10 cellular contexts compared by ENCODE assay signal in genomic region chr2:105796791-105797190, GRCh38. TPM values are rescaled to one million over a fixed set of nuclear protein-coding genes. Genes with fewer than 3 reads are reported as not detected.
A peak's percentile ranks its signal among the peaks of the same experiment; 100 is the strongest.
DNase-seq lines count a peak whose midpoint lies in the region; ATAC-seq and TF ChIP-seq lines count a peak whose summit lies in the region.
"Had no signal": no experiment of that assay in that cellular context is flagged by ENCODE, and none has a peak within 500 bp of the region (broad histone marks: within the 10 kb centered on the region; RNA-seq: fewer than 3 reads in every experiment).

No MANE protein-coding gene starts in this region.

- peaks cover 0 to 3% of the 10 kb centered on the region in 2 donors for H3K27me3 Mint-ChIP-seq in CD8-positive, alpha-beta memory T cell

- peaks cover 35% of the 10 kb centered on the region for H4K20me1 ChIP-seq in IMR-90 (ENCODE audit: insufficient read depth, low read length)

- TF ChIP-seq RAD21 in IMR-90 (IDR thresholded peaks at IDR 0.05; ENCODE audit: low read length): no peak

- ATAC-seq in IMR-90 (ENCODE audit: low read depth) (0 out of 2 replicates have a peak, but pooled peaks have one; percentile 12), body of pancreas (no peak), GM21423 (IDR thresholded peaks at IDR 0.05; ENCODE audit: unreplicated experiment) (no peak), GM19463 (IDR thresholded peaks at IDR 0.05; ENCODE audit: unreplicated experiment) (no peak)

- no peak for TF ChIP-seq EP300 in sigmoid colon (IDR thresholded peaks at IDR 0.05)

- no peaks in the 10 kb centered on the region for H3K9me3 Mint-ChIP-seq in CD8-positive, alpha-beta memory T cell

- POLR2A ChIA-PET in CD8-positive, alpha-beta memory T cell (lab: Charles Lee): no interaction called here
- POLR2A ChIA-PET in IMR-90 (lab: Charles Lee; ENCODE audit: unreplicated experiment): no interaction called here

- H3K4me1 ChIP-seq in CD8-positive, alpha-beta memory T cell (ENCODE audit: insufficient read depth, low read length): peaks cover 97% of the 10 kb centered on the region
- peaks cover 16% of the 10 kb centered on the region for H3K4me1 ChIP-seq in IMR-90 (ENCODE audit: control insufficient read depth, insufficient read depth, low read length)
- H3K4me1 ChIP-seq in sigmoid colon: peaks cover 0 to 69% (median 42%) of the 10 kb centered on the region in 4 donors
- peaks cover 53% of the 10 kb centered on the region for H3K4me1 ChIP-seq in body of pancreas

- no peak for TF ChIP-seq CTCF in IMR-90 (conservative IDR thresholded peaks at IDR 0.05; ENCODE audit: low read depth, low read length)
- no peak for TF ChIP-seq CTCF in sigmoid colon (IDR thresholded peaks at IDR 0.05)
- TF ChIP-seq CTCF in body of pancreas (IDR thresholded peaks at IDR 0.05): no peak

- CTCF ChIA-PET in CD8-positive, alpha-beta memory T cell (lab: Charles Lee): interaction anchor here (1.4 to 6.0 kb wide), 2 partner anchors 9 to 137 kb away, joined by 3 to 25 read pairs; no protein-coding TSS in a partner anchor
- CTCF ChIA-PET in IMR-90 (lab: Yijun Ruan, JAX): no interaction called here

- peak overlapping the region; percentile 91 to 99 (median 94) for H3K27ac Mint-ChIP-seq in CD8-positive, alpha-beta memory T cell

- no peak overlapping the region for H3K18ac ChIP-seq in IMR-90 (ENCODE audit: low read depth, low read length)

- no peaks in the 10 kb centered on the region for H3K36me3 ChIP-seq in CD8-positive, alpha-beta memory T cell (ENCODE audit: insufficient read depth, low read length)
- H3K36me3 ChIP-seq in IMR-90 (ENCODE audit: control insufficient read depth, insufficient read depth, low read length) (no peaks in the 10 kb centered on the region), sigmoid colon (no peaks in the 10 kb centered on the region), body of pancreas (replicated peaks in 1 of 2; ENCODE audit: insufficient read depth in 1 of 2, low read depth in 2 of 2) (no peaks in the 10 kb centered on the region)

- peak overlapping the region; percentile 33 for H3K27ac ChIP-seq in CD8-positive, alpha-beta memory T cell (ENCODE audit: low read depth, low read length)
- no peak overlapping the region for H3K27ac ChIP-seq in IMR-90 (ENCODE audit: insufficient read depth, low read length)
- peak overlapping the region; percentile 43 to 56 (median 52) for H3K27ac ChIP-seq in sigmoid colon
- H3K27ac ChIP-seq in body of pancreas: peak overlapping the region in 1 of 4 donors; percentile 52

- TF ChIP-seq POLR2A in IMR-90 (IDR thresholded peaks at IDR 0.05; ENCODE audit: low read depth, low read length) (no peak), sigmoid colon (IDR thresholded peaks at IDR 0.05) (no peak), body of pancreas (IDR thresholded peaks at IDR 0.05) (no peak)

- H3K9me3 ChIP-seq in CD8-positive, alpha-beta memory T cell (ENCODE audit: low read length): no peaks in the 10 kb centered on the region
- H3K9me3 ChIP-seq in IMR-90 (ENCODE audit: control insufficient read depth, insufficient read depth, low read length) (no peaks in the 10 kb centered on the region), sigmoid colon (no peaks in the 10 kb centered on the region), body of pancreas (no peaks in the 10 kb centered on the region)

- H4K8ac ChIP-seq in IMR-90 (ENCODE audit: low read depth in 2 of 2, low read length in 2 of 2): no peak overlapping the region

- intact Hi-C loops in IMR-90 (cut with micrococcal nuclease) (no loop called here), sigmoid colon (cut with DNase I) (no loop called here), body of pancreas (cut with DNase I) (no loop called here)

- no peak overlapping the region for H2AFZ ChIP-seq in IMR-90 (replicated peaks; ENCODE audit: low read length, poor library complexity)

- H3K4me2 ChIP-seq in IMR-90 (ENCODE audit: low read depth, low read length): no peak overlapping the region

- no peak overlapping the region for H3K56ac ChIP-seq in IMR-90 (ENCODE audit: extremely low read depth, insufficient read depth, low read length)

- H3K79me1 ChIP-seq in IMR-90 (ENCODE audit: low read depth in 1 of 2, low read length in 2 of 2): peaks cover 42 to 81% of the 10 kb centered on the region in 2 experiments

- no peak overlapping the region for H2AK5ac ChIP-seq in IMR-90 (ENCODE audit: low read depth, low read length)

- H2BK5ac ChIP-seq in IMR-90 (ENCODE audit: low read depth, low read length, poor library complexity, severe bottlenecking): peak overlapping the region; percentile 9

- H3K14ac ChIP-seq in IMR-90 (replicated peaks; ENCODE audit: low read depth, low read length): no peak overlapping the region

- H4K91ac ChIP-seq in IMR-90 (ENCODE audit: insufficient read depth, low read depth, low read length): no peak overlapping the region; the same call in 1 of the 2 replicates

- H2BK20ac ChIP-seq in IMR-90 (ENCODE audit: low read depth, low read length): peak overlapping the region; percentile 35; the same call in 1 of the 2 replicates

- peak overlapping the region; percentile 72; the same call in 1 of the 2 replicates for H3K4ac ChIP-seq in IMR-90 (ENCODE audit: low read depth, low read length)

- H3K9ac ChIP-seq in IMR-90 (ENCODE audit: low read depth, low read length): no peak overlapping the region

- H3K23ac ChIP-seq in IMR-90 (ENCODE audit: low read depth, low read length): no peak overlapping the region

- H3K36me3 Mint-ChIP-seq in CD8-positive, alpha-beta memory T cell: peaks cover 0 to 13% (median 7%) of the 10 kb centered on the region in 3 donors

- no peaks in the 10 kb centered on the region for H3K27me3 ChIP-seq in CD8-positive, alpha-beta memory T cell (ENCODE audit: insufficient read depth, low read length, poor library complexity, severe bottlenecking)
- H3K27me3 ChIP-seq in IMR-90 (ENCODE audit: control insufficient read depth, insufficient read depth, low read length): no peaks in the 10 kb centered on the region
- H3K27me3 ChIP-seq in sigmoid colon: no peaks in the 10 kb centered on the region
- H3K27me3 ChIP-seq in body of pancreas: no peaks in the 10 kb centered on the region

- H2AK9ac ChIP-seq in IMR-90 (replicated peaks; ENCODE audit: low read depth, low read length, poor library complexity): no peak overlapping the region

- H3K4me1 Mint-ChIP-seq in CD8-positive, alpha-beta memory T cell: peaks cover 91 to 99% (median 98%) of the 10 kb centered on the region in 3 donors

- dilution Hi-C loops in IMR-90 (cut with HindIII; ENCODE audit: low sequenced_read_pairs, unreplicated experiment): no loop called here

- in situ Hi-C loops in IMR-90 (cut with MboI; ENCODE audit: low sequenced_read_pairs): loop anchor here (25.0 kb wide), 1 partner anchor 459 kb away; the partner anchor contains the start of genes C2orf49 and TGFBRAP1

- no TSS peak for BruUV-seq in IMR-90 (replicated peaks; lab: Mats Ljungman, UMichigan)

- peak overlapping the region; percentile 62; the same call in 1 of the 2 replicates for H2BK120ac ChIP-seq in IMR-90 (ENCODE audit: low read depth, low read length)

- peaks cover 18% of the 10 kb centered on the region for H3K9me1 ChIP-seq in IMR-90 (ENCODE audit: insufficient read depth, low read length)

- DNase-seq in CD8-positive, alpha-beta memory T cell: no peak
- DNase-seq in IMR-90 (no peak), amniotic epithelial cell (ENCODE audit: low read depth) (peak; percentile 29), sigmoid colon (no peak), body of pancreas (no peak), COR-L47 (lab: John Stamatoyannopoulos, UW) (no peak)
- DNase-seq: H7, NCI-H1417 had no signal

- H4K5ac ChIP-seq in IMR-90 (ENCODE audit: low read depth, low read length): no peak overlapping the region

- H3K4me3 ChIP-seq in CD8-positive, alpha-beta memory T cell (ENCODE audit: low read length): no peak overlapping the region
- H3K4me3 ChIP-seq in IMR-90 (ENCODE audit: insufficient read depth, low read depth, low read length) (no peak overlapping the region), sigmoid colon (no peak overlapping the region), body of pancreas (no peak overlapping the region)

- peak overlapping the region; percentile 63 to 92 (median 83) for H3K4me3 Mint-ChIP-seq in CD8-positive, alpha-beta memory T cell

- H2BK15ac ChIP-seq in IMR-90 (ENCODE audit: low read depth, low read length): no peak overlapping the region

TF ChIP-seq in IMR-90, 13 proteins besides CTCF, POLR2A, EP300 and RAD21 (continues in another document):
- TF ChIP-seq ELK1 (IDR thresholded peaks at IDR 0.05; ENCODE audit: borderline replicate concordance, low read depth, low read length) (no peak), NFE2L2 (IDR thresholded peaks at IDR 0.05; ENCODE audit: low read depth, low read length) (no peak), RCOR1 (IDR thresholded peaks at IDR 0.05; ENCODE audit: insufficient replicate concordance, low read length) (no peak), RFX5 (IDR thresholded peaks at IDR 0.05; ENCODE audit: low read depth, low read length) (no peak), CHD1 (IDR thresholded peaks at IDR 0.05; ENCODE audit: low read depth, low read length) (no peak), FOS (IDR thresholded peaks at IDR 0.05; ENCODE audit: low read depth, low read length) (no peak), BHLHE40 (IDR thresholded peaks at IDR 0.05; ENCODE audit: low read depth, low read length) (no peak), USF2 (IDR thresholded peaks at IDR 0.05; ENCODE audit: low read depth, low read length) (no peak)

RNA-seq across cellular contexts. Expression of gene NCK2, which starts 52.1 kb away (rescaled TPM):
- total RNA-seq in CD8-positive, alpha-beta memory T cell: 10 to 100 TPM; 72.4 to 76.1 TPM
- 77.9 TPM for polyA plus RNA-seq in CD8-positive, alpha-beta memory T cell
- total RNA-seq in IMR-90 (2012; rRNA removed) (15.8 and 25.8 TPM in 2 replicates), sigmoid colon (10 to 100 TPM; 39.2 to 56.1 (median 53.7) TPM), body of pancreas (10 to 100 TPM; 36.6 to 42.8 TPM)
- polyA plus RNA-seq in IMR-90 (2012; rRNA removed) (22.2 and 29.5 TPM in 2 replicates), sigmoid colon (10 to 100 TPM; 36.4 to 59.9 (median 41.4) TPM)
- polyA plus RNA-seq in IMR-90 (2012; cell fraction: cytosol; rRNA removed): 21.0 and 45.4 TPM in 2 replicates
- polyA plus RNA-seq in IMR-90 (2012; cell fraction: nucleus; rRNA removed; ENCODE audit: low replicate concordance): 13.7 and 14.9 TPM in 2 replicates
